Comparison of ENCODE assay signal across 7 cellular contexts in the genomic region with DNA sequence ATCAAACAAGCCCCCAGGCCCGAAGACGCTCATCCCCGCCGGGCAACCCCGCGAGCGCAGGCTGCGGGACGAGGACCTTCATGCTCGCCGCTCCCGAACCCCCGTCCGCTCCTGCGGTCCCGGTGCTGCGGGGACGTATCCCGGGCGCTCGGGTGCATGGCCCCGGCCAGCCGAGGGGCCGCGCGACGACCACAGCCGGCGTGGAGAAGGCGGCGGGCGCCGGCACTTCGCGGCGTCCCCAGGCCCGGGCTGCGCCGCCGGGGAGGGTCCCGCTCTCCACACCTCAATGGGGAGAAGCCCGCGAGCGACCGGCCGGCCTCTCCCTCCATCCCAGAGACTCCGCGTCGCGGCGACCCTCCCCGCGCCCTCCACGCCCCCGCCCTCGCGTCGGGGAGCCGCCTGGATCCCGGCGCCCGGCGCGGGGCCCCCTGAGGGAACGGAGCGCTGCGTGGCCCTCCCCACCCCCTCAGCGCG. TPM values are rescaled to one million over a fixed set of nuclear protein-coding genes. Genes with fewer than 3 reads are reported as not detected.
DNase-seq lines count a peak whose midpoint lies in the region; ATAC-seq and TF ChIP-seq lines count a peak whose summit lies in the region.

No MANE protein-coding gene starts in this region.

- no peak for TF ChIP-seq CTCF in astrocyte of the cerebellum (IDR thresholded peaks at IDR 0.05; ENCODE audit: low read depth, low read length, missing control alignments)
- TF ChIP-seq CTCF in right lobe of liver (IDR thresholded peaks at IDR 0.05): no peak
- no peak for TF ChIP-seq CTCF in tibial nerve (IDR thresholded peaks at IDR 0.05)

- no peak for DNase-seq in astrocyte of the cerebellum (ENCODE audit: low read depth)
- DNase-seq in right lobe of liver: no peak
- DNase-seq in tibial nerve (ENCODE audit: low spot score in 2 of 2): no peak
- no peak for DNase-seq in glomerular visceral epithelial cell (ENCODE audit: extremely low spot score)
- no peak for DNase-seq in NCI-H748 treated with DMSO at 0.1 percent for 48 hours (lab: John Stamatoyannopoulos, UW)

- TF ChIP-seq POLR2A in right lobe of liver (IDR thresholded peaks at IDR 0.05) (no peak), tibial nerve (IDR thresholded peaks at IDR 0.05) (no peak)

- in situ Hi-C loops in astrocyte of the cerebellum (cut with HindIII; ENCODE audit: low sequenced_read_pairs): no loop called here

- H3K27me3 ChIP-seq in right lobe of liver (no peaks in the 10 kb centered on the region), tibial nerve (no peaks in the 10 kb centered on the region)

- H3K4me1 ChIP-seq in right lobe of liver (peaks cover 0 to 44% (median 4%) of the 10 kb centered on the region in 4 donors), tibial nerve (peaks cover 0 to 60% (median 8%) of the 10 kb centered on the region in 4 donors)

- no peaks in the 10 kb centered on the region for H3K9me3 ChIP-seq in right lobe of liver
- H3K9me3 ChIP-seq in tibial nerve: no peaks in the 10 kb centered on the region

- no peak for TF ChIP-seq EP300 in tibial nerve (IDR thresholded peaks at IDR 0.05)

- H3K4me3 ChIP-seq in astrocyte of the cerebellum (ENCODE audit: low read depth, low read length): peak overlapping the region; percentile 92
- H3K4me3 ChIP-seq in right lobe of liver: peak overlapping the region; percentile 70 to 78 (median 76)
- H3K4me3 ChIP-seq in tibial nerve: peak overlapping the region; percentile 63 to 94 (median 79)

- intact Hi-C loops in right lobe of liver (cut with DNase I): loop anchor here in 1 of 2 donors (5.0 kb wide), 1 partner anchor 287 kb away; no protein-coding TSS in a partner anchor

- no CpG with 5 or more reads among the region's 69 CpGs for WGBS in right lobe of liver (ENCODE audit: insufficient coverage, low coverage, low lambda C conversion rate, missing lambda C conversion rate)
- 0 to 1% methylated on average over 1 to 62 of the region's 69 CpGs for WGBS in tibial nerve, 2 donors

- H3K27ac ChIP-seq in right lobe of liver (peak overlapping the region; percentile 97 to 100 (median 100)), tibial nerve (peak overlapping the region; percentile 85 to 96 (median 95))

- ATAC-seq in GM19324 (IDR thresholded peaks at IDR 0.05; ENCODE audit: low FRiP score, unreplicated experiment) (peak; percentile 37), HG02938 (IDR thresholded peaks at IDR 0.05; ENCODE audit: unreplicated experiment) (peak; percentile 18), right lobe of liver (no peak)

- H3K36me3 ChIP-seq in right lobe of liver (peaks cover 0 to 36% (median 8%) of the 10 kb centered on the region in 4 donors), tibial nerve (no peaks in the 10 kb centered on the region)

RNA-seq across cellular contexts. Expression of a gene that starts 0.4 kb away (rescaled TPM):
- total RNA-seq in right lobe of liver: 100 to 1,000 TPM; 109 to 539 (median 214) TPM
- total RNA-seq in tibial nerve: 100 to 1,000 TPM in 2 of 4 donors, 10 to 100 TPM in 2; 63.9 to 152 (median 95.9) TPM

Comparison
In these comparisons a context has a peak if more than half of its experiments do, and no peak if none do; other contexts are left out.
1. ATAC-seq: peak in GM19324 (single experiment) and HG02938 (single experiment); none in right lobe of liver (0 of 4).
2. Peak in every context shown above with its lines, with median percentiles within 50 percentile points of each other: H3K4me3 ChIP-seq.